In genomic region chr3:111802700-111803099, GRCh38 we compare ENCODE assay signal across 13 cellular contexts. TPM values are rescaled to one million over a fixed set of nuclear protein-coding genes. Genes with fewer than 3 reads are reported as not detected.
DNase-seq lines count a peak whose midpoint lies in the region; ATAC-seq and TF ChIP-seq lines count a peak whose summit lies in the region.
"Had no signal": no experiment of that assay in that cellular context is flagged by ENCODE, and none has a peak within 500 bp of the region (broad histone marks: within the 10 kb centered on the region; RNA-seq: fewer than 3 reads in every experiment).

No MANE protein-coding gene starts in this region.

- H2AFZ ChIP-seq in PC-3 (ENCODE audit: low read length), result no peak overlapping the region

- no peaks in the 10 kb centered on the region for H3K79me2 ChIP-seq in PC-3 (ENCODE audit: low read length)

- H3K4me1 ChIP-seq in PC-3 (ENCODE audit: insufficient read depth, low read length), result peaks cover 42% of the 10 kb centered on the region
- H3K4me1 ChIP-seq in breast epithelium, result peaks cover 0 to 9% of the 10 kb centered on the region in 2 donors
- peaks cover 29% of the 10 kb centered on the region for H3K4me1 ChIP-seq in muscle layer of colon (ENCODE audit: insufficient read depth, low read length)
- peaks cover 7 to 29% (median 23%) of the 10 kb centered on the region in 5 donors for H3K4me1 ChIP-seq in subcutaneous abdominal adipose tissue (ENCODE audit: control insufficient read depth in 5 of 5, insufficient read depth in 5 of 5, low read length in 5 of 5)

- no peak overlapping the region for H3K27ac Mint-ChIP-seq in effector memory CD8-positive, alpha-beta T cell
- H3K27ac Mint-ChIP-seq in activated naive CD4-positive, alpha-beta T cell treated with anti-CD3 and anti-CD28 coated beads, Interleukin-2, amount 50 U/mL, for 72 hours, result no peak overlapping the region
- H3K27ac Mint-ChIP-seq: activated CD4-positive, alpha-beta memory T cell treated with anti-CD3 and anti-CD28 coated beads, Interleukin-2, amount 10 ng/mL, durations not matched to agents 7 days and 5 days; naive B cell had no signal

- POLR2A ChIA-PET in PC-3 (lab: Charles Lee; ENCODE audit: unreplicated experiment), result interaction anchor here (0.5 to 0.7 kb wide), 4 partner anchors 49 to 79 kb away, joined by 3 to 7 read pairs (median 4); partner anchors contain the start of gene PHLDB2

- peak overlapping the region; percentile 44 for H3K4me3 ChIP-seq in PC-3 (ENCODE audit: low read length)
- H3K4me3 ChIP-seq in breast epithelium, result no peak overlapping the region
- no peak overlapping the region for H3K4me3 ChIP-seq in muscle layer of colon (ENCODE audit: low read depth in 1 of 2, low read length in 2 of 2)
- H3K4me3 ChIP-seq in subcutaneous abdominal adipose tissue (ENCODE audit: low read depth in 1 of 5, low read length in 5 of 5), result no peak overlapping the region

- TSS peak; percentile 80 for BruUV-seq in PC-3 (replicated peaks; lab: Mats Ljungman, UMichigan)

- H3F3A ChIP-seq in PC-3 (ENCODE audit: low read length, unreplicated experiment), result peaks cover 20% of the 10 kb centered on the region

- no peaks in the 10 kb centered on the region for H3K4me1 Mint-ChIP-seq in effector memory CD8-positive, alpha-beta T cell (ENCODE audit: low read depth in 2 of 2)
- H3K4me1 Mint-ChIP-seq: activated CD4-positive, alpha-beta memory T cell treated with anti-CD3 and anti-CD28 coated beads, Interleukin-2, amount 10 ng/mL, durations not matched to agents 7 days and 5 days; naive B cell had no signal

- no peaks in the 10 kb centered on the region for H3K27me3 Mint-ChIP-seq in effector memory CD8-positive, alpha-beta T cell
- H3K27me3 Mint-ChIP-seq: activated CD4-positive, alpha-beta memory T cell treated with anti-CD3 and anti-CD28 coated beads, Interleukin-2, amount 10 ng/mL, durations not matched to agents 7 days and 5 days; naive B cell had no signal

- peaks cover 0 to 3% of the 10 kb centered on the region in 2 donors for H3K9me3 Mint-ChIP-seq in effector memory CD8-positive, alpha-beta T cell
- H3K9me3 Mint-ChIP-seq in activated naive CD4-positive, alpha-beta T cell treated with anti-CD3 and anti-CD28 coated beads, Interleukin-2, amount 50 U/mL, for 72 hours, result peaks cover 0 to 4% of the 10 kb centered on the region in 2 donors
- H3K9me3 Mint-ChIP-seq: activated CD4-positive, alpha-beta memory T cell treated with anti-CD3 and anti-CD28 coated beads, Interleukin-2, amount 10 ng/mL, durations not matched to agents 7 days and 5 days had no signal

- H3K36me3 Mint-ChIP-seq in effector memory CD8-positive, alpha-beta T cell (ENCODE audit: insufficient read depth), result no peaks in the 10 kb centered on the region
- peaks cover 0 to 5% of the 10 kb centered on the region in 2 donors for H3K36me3 Mint-ChIP-seq in activated naive CD4-positive, alpha-beta T cell treated with anti-CD3 and anti-CD28 coated beads, Interleukin-2, amount 50 U/mL, for 72 hours

- TF ChIP-seq POLR2A in breast epithelium (IDR thresholded peaks at IDR 0.05), result no peak

- CTCF ChIA-PET in PC-3 (lab: Charles Lee), result interaction anchor here (0.8 to 1.2 kb wide), 5 partner anchors 48 to 107 kb away, joined by 3 to 6 read pairs (median 4); partner anchors contain the start of gene PHLDB2

- H3K9me2 ChIP-seq in PC-3 (replicated peaks; ENCODE audit: low read length), result no peaks in the 10 kb centered on the region

- H3K27ac ChIP-seq in PC-3 (ENCODE audit: low read length), result peak overlapping the region; percentile 97
- H3K27ac ChIP-seq in breast epithelium, result peak overlapping the region; percentile 73 to 75
- peak overlapping the region; percentile 48 for H3K27ac ChIP-seq in muscle layer of colon (ENCODE audit: low read depth, low read length)
- H3K27ac ChIP-seq in subcutaneous abdominal adipose tissue (ENCODE audit: low read depth, low read length), result peak overlapping the region; percentile 88

- DNase-seq in PC-3, result no peak
- DNase-seq in breast epithelium (ENCODE audit: low spot score in 2 of 2), result no peak
- DNase-seq in effector memory CD8-positive, alpha-beta T cell, result no peak
- DNase-seq in activated naive CD4-positive, alpha-beta T cell treated with anti-CD3 and anti-CD28 coated beads, Interleukin-2, amount 50 U/mL, for 72 hours (ENCODE audit: low spot score in 2 of 2), result no peak
- DNase-seq in NCI-H2227 (lab: John Stamatoyannopoulos, UW; ENCODE audit: unreplicated experiment), result no peak
- no peak for DNase-seq in central memory CD4-positive, alpha-beta T cell
- DNase-seq: activated CD4-positive, alpha-beta memory T cell treated with anti-CD3 and anti-CD28 coated beads, Interleukin-2, amount 10 ng/mL, durations not matched to agents 7 days and 5 days; effector memory CD4-positive, alpha-beta T cell; naive B cell; NCI-H1694; SHP77 treated with DMSO at 0.1 percent for 48 hours had no signal

- no peaks in the 10 kb centered on the region for H3K27me3 ChIP-seq in PC-3 (ENCODE audit: low read length)
- H3K27me3 ChIP-seq in breast epithelium, result no peaks in the 10 kb centered on the region
- no peaks in the 10 kb centered on the region for H3K27me3 ChIP-seq in muscle layer of colon (ENCODE audit: control insufficient read depth in 1 of 2, insufficient read depth in 2 of 2, low read length in 2 of 2)
- no peaks in the 10 kb centered on the region for H3K27me3 ChIP-seq in subcutaneous abdominal adipose tissue (ENCODE audit: control insufficient read depth in 5 of 5, insufficient read depth in 4 of 5, low read length in 5 of 5)

- no peak overlapping the region for H3K4me3 Mint-ChIP-seq in effector memory CD8-positive, alpha-beta T cell
- H3K4me3 Mint-ChIP-seq: activated CD4-positive, alpha-beta memory T cell treated with anti-CD3 and anti-CD28 coated beads, Interleukin-2, amount 10 ng/mL, durations not matched to agents 7 days and 5 days; naive B cell had no signal

- TF ChIP-seq CTCF in PC-3 (conservative IDR thresholded peaks at IDR 0.05; ENCODE audit: low read depth, low read length), result no peak
- TF ChIP-seq CTCF in breast epithelium (IDR thresholded peaks at IDR 0.05), result no peak

- H3K36me3 ChIP-seq in PC-3 (ENCODE audit: low read depth, low read length) (no peaks in the 10 kb centered on the region), breast epithelium (no peaks in the 10 kb centered on the region), muscle layer of colon (ENCODE audit: insufficient read depth, low read length) (no peaks in the 10 kb centered on the region), subcutaneous abdominal adipose tissue (ENCODE audit: control insufficient read depth in 5 of 5, insufficient read depth in 5 of 5, low read length in 5 of 5) (no peaks in the 10 kb centered on the region)

- no peaks in the 10 kb centered on the region for H4K20me1 ChIP-seq in PC-3 (ENCODE audit: low read length)

- intact Hi-C loops in PC-3 (cut with micrococcal nuclease), result loop anchor here (1.0 to 2.0 kb wide), 3 partner anchors 58 to 85 kb away; no protein-coding TSS in a partner anchor
- intact Hi-C loops in breast epithelium (cut with DNase I; ENCODE audit: low total_unique reads), result no loop called here

- peak overlapping the region; percentile 82 for H3K9ac ChIP-seq in PC-3 (ENCODE audit: low read length)
- H3K9ac ChIP-seq in muscle layer of colon (ENCODE audit: low read length), result no peak overlapping the region
- peak overlapping the region in 2 of 5 donors; percentile 54 to 69 for H3K9ac ChIP-seq in subcutaneous abdominal adipose tissue (ENCODE audit: low read length in 5 of 5)

- peak overlapping the region; percentile 77 for H3K4me2 ChIP-seq in PC-3 (ENCODE audit: low read length)

- H3K9me3 ChIP-seq in PC-3 (ENCODE audit: low read length) (no peaks in the 10 kb centered on the region), breast epithelium (no peaks in the 10 kb centered on the region), muscle layer of colon (ENCODE audit: low read length) (no peaks in the 10 kb centered on the region), subcutaneous abdominal adipose tissue (ENCODE audit: control insufficient read depth in 5 of 5, low read length in 5 of 5) (no peaks in the 10 kb centered on the region)

- no peak for ATAC-seq in PC-3
- no peak for ATAC-seq in effector memory CD8-positive, alpha-beta T cell (replicated peaks)
- ATAC-seq in activated naive CD4-positive, alpha-beta T cell treated with anti-CD3 and anti-CD28 coated beads, Interleukin-2, amount 50 U/mL, for 72 hours, result no peak

RNA-seq across cellular contexts. Expression of gene PHLDB2, which starts 56.4 kb away (rescaled TPM):
- total RNA-seq in PC-3 (2014; rRNA removed), result 90.1 and 104 TPM in 2 replicates
- total RNA-seq in breast epithelium, result 10 to 100 TPM; 53.1 to 94.4 (median 65.0) TPM
- total RNA-seq in activated naive CD4-positive, alpha-beta T cell treated with anti-CD3 and anti-CD28 coated beads, Interleukin-2, amount 50 U/mL, for 72 hours, result 1 to 10 TPM; 1.9 to 2.1 TPM

Comparison
In these comparisons a context has a peak if more than half of its experiments do, and no peak if none do; other contexts are left out.
1. RNA of gene PHLDB2, which starts 56.4 kb away (total RNA-seq): 90.1 to 104 TPM in PC-3 and 53.1 to 94.4 TPM in breast epithelium; 1.9 to 2.1 TPM in activated naive CD4-positive, alpha-beta T cell treated with anti-CD3 and anti-CD28 coated beads, Interleukin-2, amount 50 U/mL, for 72 hours; every median in the first group is over 10 times any median in the second.
2. Peak in every context shown above with its lines, with median percentiles within 50 percentile points of each other: H3K27ac ChIP-seq.